Comparison of ENCODE assay signal across 12 cellular contexts in the genomic region with DNA sequence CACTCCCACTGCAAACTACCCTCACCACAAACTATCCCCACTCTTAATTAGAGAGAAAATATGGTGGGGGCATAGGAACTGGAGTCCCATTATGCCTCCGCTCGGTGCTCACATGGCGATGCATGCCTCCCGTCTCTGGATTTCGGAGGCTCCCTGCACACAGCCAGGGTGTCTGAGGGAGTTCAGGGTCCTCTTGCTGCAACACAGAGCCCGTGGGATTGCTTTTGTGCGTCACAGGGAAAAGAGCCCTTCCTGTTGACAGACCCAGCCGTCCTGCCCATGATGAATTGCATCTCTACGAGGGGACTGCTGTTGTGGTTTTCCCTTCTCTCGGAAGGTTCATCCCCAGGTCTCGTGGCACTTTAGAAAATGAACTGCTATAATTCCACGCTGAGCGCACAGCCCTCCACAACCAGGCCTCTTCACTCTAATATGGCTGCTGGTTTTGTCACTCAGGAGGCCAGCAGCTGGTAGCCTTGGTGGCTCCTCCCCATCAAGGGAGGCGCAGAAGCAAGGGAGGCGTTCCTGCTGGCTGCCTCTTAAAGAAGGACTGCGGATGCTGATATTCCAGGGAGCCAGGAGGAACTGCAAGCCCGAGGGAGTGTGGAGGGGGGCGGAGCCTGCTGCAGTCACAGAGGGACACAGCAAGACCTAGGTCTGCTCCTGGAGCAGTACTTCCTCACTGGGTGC.
DNase-seq lines count a peak whose midpoint lies in the region; ATAC-seq, FAIRE-seq and TF ChIP-seq lines count a peak whose summit lies in the region.
"Had no signal": no experiment of that assay in that cellular context is flagged by ENCODE, and none has a peak within 500 bp of the region (broad histone marks: within the 10 kb centered on the region; RNA-seq: fewer than 3 reads in every experiment).

No MANE protein-coding gene starts in this region.

- TF ChIP-seq RAD21 in K562 (CRISPR knock-in tag; conservative IDR thresholded peaks at IDR 0.05 in 1 of 2, IDR thresholded peaks at IDR 0.05 in 1 of 2) = no peak

- H3K27me3 ChIP-seq in K562 (ENCODE audit: control insufficient read depth in 2 of 2, insufficient read depth in 2 of 2, low read length in 2 of 2) (no peaks in the 10 kb centered on the region), mesenchymal stem cell (ENCODE audit: control insufficient read depth in 1 of 2, insufficient read depth in 1 of 2, low read length in 2 of 2) (peaks cover 0 to 34% of the 10 kb centered on the region in 2 experiments), transverse colon (no peaks in the 10 kb centered on the region)

- H3K27ac ChIP-seq in K562 (ENCODE audit: extremely low read depth, low read depth, low read length) (no peak overlapping the region), mesenchymal stem cell (ENCODE audit: low read length, poor library complexity, severe bottlenecking) (no peak overlapping the region), transverse colon (no peak overlapping the region)

- H3K9me3 ChIP-seq in K562 (replicated peaks; ENCODE audit: control insufficient read depth, insufficient read depth, low read depth, low read length) = no peaks in the 10 kb centered on the region
- H3K9me3 ChIP-seq in mesenchymal stem cell (ENCODE audit: control insufficient read depth, low read length) = no peaks in the 10 kb centered on the region
- no peaks in the 10 kb centered on the region for H3K9me3 ChIP-seq in transverse colon

- no peaks in the 10 kb centered on the region for H3K79me2 ChIP-seq in K562 (ENCODE audit: control insufficient read depth, insufficient read depth, low read length)

- no peak overlapping the region for H3K9ac ChIP-seq in K562 (ENCODE audit: insufficient read depth in 1 of 2, low read depth in 2 of 2, low read length in 2 of 2)
- no peak overlapping the region for H3K9ac ChIP-seq in mesenchymal stem cell (ENCODE audit: low read length)

- H3K4me1 ChIP-seq in K562 (replicated peaks in 1 of 2; ENCODE audit: control insufficient read depth in 2 of 2, insufficient read depth in 2 of 2, low read length in 2 of 2) (no peaks in the 10 kb centered on the region), mesenchymal stem cell (ENCODE audit: control insufficient read depth, insufficient read depth, low read depth, low read length) (no peaks in the 10 kb centered on the region), transverse colon (no peaks in the 10 kb centered on the region)

- H3K14ac ChIP-seq in mesenchymal stem cell (ENCODE audit: low read length in 2 of 2) = no peak overlapping the region

- no TSS peak for BruUV-seq in K562 (replicated peaks; lab: Mats Ljungman, UMichigan)

- H2BK15ac ChIP-seq in mesenchymal stem cell (ENCODE audit: low read depth, poor library complexity, severe bottlenecking) = no peak overlapping the region

- no peak overlapping the region for H4K91ac ChIP-seq in mesenchymal stem cell (ENCODE audit: low read length)

- no peaks in the 10 kb centered on the region for H3K9me1 ChIP-seq in K562 (ENCODE audit: control insufficient read depth, insufficient read depth, low read length)

- no peak overlapping the region for H2BK12ac ChIP-seq in mesenchymal stem cell (ENCODE audit: low read length in 2 of 2)

- no peak overlapping the region for H3K4ac ChIP-seq in mesenchymal stem cell (ENCODE audit: low read depth in 1 of 2, low read length in 2 of 2)

- H3K4me2 ChIP-seq in K562 (ENCODE audit: insufficient read depth, low read length) = no peak overlapping the region
- no peak overlapping the region for H3K4me2 ChIP-seq in mesenchymal stem cell (ENCODE audit: low read length, poor library complexity, severe bottlenecking)

- FAIRE-seq in K562 (lab: Jason Lieb, UNC) = no peak
- FAIRE-seq: endothelial cell of umbilical vein had no signal

- TF ChIP-seq CTCF in K562 (IDR thresholded peaks at IDR 0.05 in 2 of 3, conservative IDR thresholded peaks at IDR 0.05 in 1 of 3; ENCODE audit: insufficient read depth in 2 of 3, low read depth in 1 of 3, low read length in 3 of 3) (no peak), transverse colon (IDR thresholded peaks at IDR 0.05) (no peak)

- H3K36me3 ChIP-seq in K562 (ENCODE audit: control insufficient read depth, insufficient read depth, low read length) = no peaks in the 10 kb centered on the region
- H3K36me3 ChIP-seq in mesenchymal stem cell (ENCODE audit: control insufficient read depth in 1 of 2, insufficient read depth in 2 of 2, low read depth in 1 of 2, low read length in 2 of 2) = no peaks in the 10 kb centered on the region
- H3K36me3 ChIP-seq in transverse colon = no peaks in the 10 kb centered on the region

- H4K8ac ChIP-seq in mesenchymal stem cell (ENCODE audit: low read length) = no peak overlapping the region

- peak; percentile 85 for DNase-seq in DMS153 treated with DMSO at 0.1 percent for 48 hours (lab: John Stamatoyannopoulos, UW; ENCODE audit: unreplicated experiment)
- DNase-seq in NCI-H146 treated with DMSO at 0.1 percent for 48 hours (lab: John Stamatoyannopoulos, UW; ENCODE audit: unreplicated experiment) = peak; percentile 95
- peak in 3 of 4 experiments; percentile 7 to 12 (median 10) for DNase-seq in K562 (ENCODE audit: extremely low read depth in 1 of 4, low spot score in 3 of 4)
- DNase-seq in mesenchymal stem cell = peak; percentile 58
- no peak for DNase-seq in epidermal melanocyte (ENCODE audit: insufficient read length, low spot score)
- no peak for DNase-seq in stimulated activated CD4-positive, alpha-beta T cell treated with anti-CD3 and anti-CD28 coated beads, Interleukin-15, amount 100 ng/mL, for 24 hours
- no peak for DNase-seq in transverse colon
- DNase-seq: activated CD8-positive, alpha-beta memory T cell treated with anti-CD3 and anti-CD28 coated beads, Interleukin-2, amount 50 U/mL, for 48 hours; occipital lobe; RPMI8226 had no signal

- H3K79me1 ChIP-seq in mesenchymal stem cell (replicated peaks; ENCODE audit: low read length, poor library complexity, severe bottlenecking) = no peaks in the 10 kb centered on the region

- H2AK5ac ChIP-seq in mesenchymal stem cell (ENCODE audit: low read length, severe bottlenecking) = no peak overlapping the region

- TF ChIP-seq POLR2A in K562 (conservative IDR thresholded peaks at IDR 0.05) (no peak), transverse colon (IDR thresholded peaks at IDR 0.05) (no peak)

- 32% methylated on average over 15 of the region's 18 CpGs for WGBS in K562 (ENCODE audit: insufficient coverage, low coverage, missing lambda C conversion rate)
- 46% methylated on average over 18 of the region's 18 CpGs for WGBS in mesenchymal stem cell
- 78 to 100% methylated on average over 4 to 14 of the region's 18 CpGs for WGBS in transverse colon (ENCODE audit: low coverage in 1 of 2), 2 donors

- intact Hi-C loops in K562 (cut with micrococcal nuclease) (loop anchor here (5.0 kb wide), 3 partner anchors 226 to 601 kb away; no protein-coding TSS in a partner anchor), transverse colon (cut with DNase I; ENCODE audit: low total_unique reads) (no loop called here)

- CTCF ChIA-PET in K562 (lab: Yijun Ruan, JAX; ENCODE audit: low intra/inter-chr PET ratio) = interaction anchor here (2.2 kb wide), 1 partner anchor 241 kb away, joined by 21 read pairs; no protein-coding TSS in a partner anchor

- in situ Hi-C loops in K562 (cut with MboI) (no loop called here), transverse colon (cut with MboI; ENCODE audit: low pct_ligation_motif_present in 1 of 4, low pct_unique_long_range_greater_than_20kb in 1 of 4, low sequenced_read_pairs in 3 of 4) (loop anchor here in 1 of 4 donors (25.0 kb wide), 1 partner anchor 586 kb away; no protein-coding TSS in a partner anchor)

- H3K18ac ChIP-seq in mesenchymal stem cell (ENCODE audit: low read depth in 1 of 2, low read length in 2 of 2) = no peak overlapping the region

- H4K20me1 ChIP-seq in K562 (replicated peaks; ENCODE audit: control insufficient read depth, insufficient read depth, low read length) = no peaks in the 10 kb centered on the region

- H2AFZ ChIP-seq in K562 (ENCODE audit: low read depth, low read length) = no peak overlapping the region
- no peak overlapping the region for H2AFZ ChIP-seq in mesenchymal stem cell (ENCODE audit: low read depth, low read length)

- TF ChIP-seq EP300 in K562 (IDR thresholded peaks at IDR 0.05; ENCODE audit: low read length) (no peak), transverse colon (IDR thresholded peaks at IDR 0.05; ENCODE audit: low read depth) (no peak)

- H3K4me3 ChIP-seq in K562 (no peak overlapping the region), mesenchymal stem cell (ENCODE audit: insufficient read depth in 1 of 2, low read depth in 1 of 2, low read length in 2 of 2) (no peak overlapping the region), transverse colon (no peak overlapping the region)

- ATAC-seq in K562 (no peak; the same call in 2 of the 3 replicates), HG02571 (IDR thresholded peaks at IDR 0.05; ENCODE audit: unreplicated experiment) (no peak)

- POLR2A ChIA-PET in K562 (lab: Yijun Ruan, JAX) = interaction anchor here (0.6 to 0.7 kb wide), 2 partner anchors 18 to 22 kb away, joined by 3 read pairs; no protein-coding TSS in a partner anchor

- H3K23ac ChIP-seq in mesenchymal stem cell (ENCODE audit: low read length in 2 of 2) = no peak overlapping the region

- H2BK5ac ChIP-seq in mesenchymal stem cell (ENCODE audit: low read depth, low read length, poor library complexity, severe bottlenecking) = no peak overlapping the region

- no peak overlapping the region for H2BK120ac ChIP-seq in mesenchymal stem cell (ENCODE audit: low read depth, low read length)

TF ChIP-seq in K562, 482 proteins besides CTCF, POLR2A, EP300 and RAD21:
- TF ChIP-seq NRF1 (conservative IDR thresholded peaks at IDR 0.05 in 1 of 2, IDR thresholded peaks at IDR 0.05 in 1 of 2) (peak in 1 of 2 experiments; percentile 44; a peak in 1 of 4 replicates), ZNF239 (CRISPR knock-in tag; IDR thresholded peaks at IDR 0.05) (no peak), U2AF1 (optimal IDR thresholded peaks at IDR 0.05; ENCODE audit: low read depth, low read length) (no peak)

Comparison
In these comparisons a context has a peak if more than half of its experiments do, and no peak if none do; other contexts are left out.
1. DNase-seq: peak in DMS153 treated with DMSO at 0.1 percent for 48 hours (single experiment), NCI-H146 treated with DMSO at 0.1 percent for 48 hours (single experiment), K562 (3 of 4) and mesenchymal stem cell (single experiment); none in epidermal melanocyte (single experiment), stimulated activated CD4-positive, alpha-beta T cell treated with anti-CD3 and anti-CD28 coated beads, Interleukin-15, amount 100 ng/mL, for 24 hours (single experiment) and transverse colon (single experiment).